ENCODE assay signal across 1 cellular context in the genomic region with DNA sequence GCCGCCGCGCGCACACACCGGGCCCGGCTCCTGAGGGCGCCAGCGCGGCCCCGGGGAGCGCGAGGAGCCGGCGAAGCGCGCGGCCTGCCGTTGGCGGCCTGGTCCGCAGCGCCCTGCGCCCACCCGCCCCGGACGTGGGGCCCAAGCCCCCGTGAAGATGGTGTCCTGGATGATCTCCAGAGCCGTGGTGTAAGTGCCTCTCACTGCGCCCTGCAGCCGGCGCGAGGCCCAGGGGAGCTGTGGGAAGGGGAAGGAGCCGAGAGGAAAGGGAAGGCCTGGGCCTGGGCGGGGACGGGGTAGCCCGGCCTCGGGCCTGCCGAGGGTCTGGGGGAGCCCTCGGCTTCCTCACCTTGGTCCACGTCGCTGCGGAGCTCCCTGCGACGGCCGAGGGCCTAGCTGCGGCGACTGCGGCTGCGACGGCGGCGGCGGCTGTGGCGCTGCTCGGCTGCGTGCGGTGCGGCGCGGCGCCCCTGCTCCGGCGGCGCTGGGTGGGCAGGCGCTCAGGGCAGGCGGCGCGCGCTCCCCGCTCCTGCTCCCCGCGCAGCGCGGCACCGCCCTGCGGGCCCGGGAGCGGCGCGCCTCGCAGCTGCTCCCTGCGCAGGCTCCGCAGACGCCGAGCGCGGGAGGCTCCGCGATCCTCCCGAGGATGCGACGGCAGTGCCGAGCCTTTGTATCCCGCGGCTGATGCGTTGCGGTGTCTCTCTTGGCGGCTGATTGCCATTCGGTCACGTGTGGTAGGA.
TF ChIP-seq lines count a peak whose summit lies in the region.

A gene with protein sequence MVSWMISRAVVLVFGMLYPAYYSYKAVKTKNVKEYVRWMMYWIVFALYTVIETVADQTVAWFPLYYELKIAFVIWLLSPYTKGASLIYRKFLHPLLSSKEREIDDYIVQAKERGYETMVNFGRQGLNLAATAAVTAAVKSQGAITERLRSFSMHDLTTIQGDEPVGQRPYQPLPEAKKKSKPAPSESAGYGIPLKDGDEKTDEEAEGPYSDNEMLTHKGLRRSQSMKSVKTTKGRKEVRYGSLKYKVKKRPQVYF (plus strand): TSS at position 13 of the 740 bp plus-strand sequence. CDS start 145 bp downstream, at position 158.

TF ChIP-seq in H1, 55 proteins besides CTCF, POLR2A, EP300 and RAD21 (continues in another document):
- TF ChIP-seq, protein P1, sequence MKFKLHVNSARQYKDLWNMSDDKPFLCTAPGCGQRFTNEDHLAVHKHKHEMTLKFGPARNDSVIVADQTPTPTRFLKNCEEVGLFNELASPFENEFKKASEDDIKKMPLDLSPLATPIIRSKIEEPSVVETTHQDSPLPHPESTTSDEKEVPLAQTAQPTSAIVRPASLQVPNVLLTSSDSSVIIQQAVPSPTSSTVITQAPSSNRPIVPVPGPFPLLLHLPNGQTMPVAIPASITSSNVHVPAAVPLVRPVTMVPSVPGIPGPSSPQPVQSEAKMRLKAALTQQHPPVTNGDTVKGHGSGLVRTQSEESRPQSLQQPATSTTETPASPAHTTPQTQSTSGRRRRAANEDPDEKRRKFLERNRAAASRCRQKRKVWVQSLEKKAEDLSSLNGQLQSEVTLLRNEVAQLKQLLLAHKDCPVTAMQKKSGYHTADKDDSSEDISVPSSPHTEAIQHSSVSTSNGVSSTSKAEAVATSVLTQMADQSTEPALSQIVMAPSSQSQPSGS (IDR thresholded peaks at IDR 0.05; ENCODE audit: low read length), result no peak
- TF ChIP-seq YY1 (IDR thresholded peaks at IDR 0.05; ENCODE audit: low read depth, low read length), result no peak
- TF ChIP-seq BCL11A (IDR thresholded peaks at IDR 0.05; ENCODE audit: low read depth in 2 of 2, low read length in 2 of 2), result no peak
- TF ChIP-seq TBP (IDR thresholded peaks at IDR 0.05; ENCODE audit: low read depth, low read length), result peak; percentile 70
- no peak for TF ChIP-seq SIRT6 (IDR thresholded peaks at IDR 0.05; ENCODE audit: low read length)
- peak; percentile 60 for TF ChIP-seq KDM4A (IDR thresholded peaks at IDR 0.05; ENCODE audit: low read depth, low read length, severe bottlenecking)
- TF ChIP-seq CEBPB (IDR thresholded peaks at IDR 0.05; ENCODE audit: low read depth, low read length), result no peak
- TF ChIP-seq TAF7 (optimal IDR thresholded peaks at IDR 0.05; ENCODE audit: borderline replicate concordance, low read depth, low read length), result peak; percentile 85
- TF ChIP-seq GTF2F1 (IDR thresholded peaks at IDR 0.05; ENCODE audit: borderline replicate concordance, low read depth, low read length), result no peak
- no peak for TF ChIP-seq KDM1A (IDR thresholded peaks at IDR 0.05; ENCODE audit: borderline replicate concordance, low read length)
- TF ChIP-seq TCF12 (IDR thresholded peaks at IDR 0.05; ENCODE audit: low read depth, low read length), result no peak
- TF ChIP-seq, protein P2, sequence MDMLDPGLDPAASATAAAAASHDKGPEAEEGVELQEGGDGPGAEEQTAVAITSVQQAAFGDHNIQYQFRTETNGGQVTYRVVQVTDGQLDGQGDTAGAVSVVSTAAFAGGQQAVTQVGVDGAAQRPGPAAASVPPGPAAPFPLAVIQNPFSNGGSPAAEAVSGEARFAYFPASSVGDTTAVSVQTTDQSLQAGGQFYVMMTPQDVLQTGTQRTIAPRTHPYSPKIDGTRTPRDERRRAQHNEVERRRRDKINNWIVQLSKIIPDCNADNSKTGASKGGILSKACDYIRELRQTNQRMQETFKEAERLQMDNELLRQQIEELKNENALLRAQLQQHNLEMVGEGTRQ (IDR thresholded peaks at IDR 0.05; ENCODE audit: low read length), result peak; percentile 73; the same call in 1 of the 2 replicates
- TF ChIP-seq, protein P3, sequence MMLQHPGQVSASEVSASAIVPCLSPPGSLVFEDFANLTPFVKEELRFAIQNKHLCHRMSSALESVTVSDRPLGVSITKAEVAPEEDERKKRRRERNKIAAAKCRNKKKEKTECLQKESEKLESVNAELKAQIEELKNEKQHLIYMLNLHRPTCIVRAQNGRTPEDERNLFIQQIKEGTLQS (IDR thresholded peaks at IDR 0.05; ENCODE audit: insufficient read depth, low read depth, low read length), result no peak
- TF ChIP-seq NANOG (IDR thresholded peaks at IDR 0.05; ENCODE audit: insufficient read depth, low read depth, low read length, poor library complexity, severe bottlenecking), result peak; percentile 13
- TF ChIP-seq SP4 (IDR thresholded peaks at IDR 0.05; ENCODE audit: low read length), result no peak
- TF ChIP-seq TEAD4 (IDR thresholded peaks at IDR 0.05; ENCODE audit: low read depth, low read length), result no peak
- no peak for TF ChIP-seq BACH1 (IDR thresholded peaks at IDR 0.05; ENCODE audit: low read length)
- TF ChIP-seq SP2 (IDR thresholded peaks at IDR 0.05; ENCODE audit: low read length), result no peak
- no peak for TF ChIP-seq CTBP2 (IDR thresholded peaks at IDR 0.05; ENCODE audit: borderline replicate concordance, insufficient read depth, insufficient read length, low read length)
- no peak for TF ChIP-seq CBX5 (IDR thresholded peaks at IDR 0.05; ENCODE audit: low read depth, low read length)
- TF ChIP-seq KDM5A (IDR thresholded peaks at IDR 0.05; ENCODE audit: low read length), result no peak
- TF ChIP-seq SIX5 (IDR thresholded peaks at IDR 0.05; ENCODE audit: low read depth, low read length), result no peak
- TF ChIP-seq RBBP5 (IDR thresholded peaks at IDR 0.05; ENCODE audit: borderline replicate concordance, low read depth, low read length), result peak; percentile 99
- 0 out of 2 replicates have a peak, but pooled peaks have one; percentile 24 for TF ChIP-seq SUZ12 (IDR thresholded peaks at IDR 0.05; ENCODE audit: low read length)
- no peak for TF ChIP-seq MAFK (IDR thresholded peaks at IDR 0.05; ENCODE audit: low read depth, low read length)
- no peak for TF ChIP-seq SRF (IDR thresholded peaks at IDR 0.05; ENCODE audit: low read depth, low read length)
- TF ChIP-seq JUN (IDR thresholded peaks at IDR 0.05; ENCODE audit: low read depth, low read length), result no peak
- TF ChIP-seq NRF1 (IDR thresholded peaks at IDR 0.05; ENCODE audit: low read depth, low read length), result peak; percentile 43
- peak; percentile 90 for TF ChIP-seq ASH2L (IDR thresholded peaks at IDR 0.05; ENCODE audit: low read length)
- TF ChIP-seq GABPA (IDR thresholded peaks at IDR 0.05; ENCODE audit: borderline replicate concordance, insufficient read depth, low read length), result no peak
- TF ChIP-seq, protein P4, sequence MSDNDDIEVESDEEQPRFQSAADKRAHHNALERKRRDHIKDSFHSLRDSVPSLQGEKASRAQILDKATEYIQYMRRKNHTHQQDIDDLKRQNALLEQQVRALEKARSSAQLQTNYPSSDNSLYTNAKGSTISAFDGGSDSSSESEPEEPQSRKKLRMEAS (IDR thresholded peaks at IDR 0.05), result peak; percentile 30; the same call in 1 of the 2 replicates
- no peak for TF ChIP-seq RFX5 (IDR thresholded peaks at IDR 0.05; ENCODE audit: borderline replicate concordance, low read depth, low read length)
- peak in 1 of 2 experiments; percentile 56; a peak in 1 of 4 replicates for TF ChIP-seq HDAC2 (IDR thresholded peaks at IDR 0.05; ENCODE audit: borderline replicate concordance in 1 of 2, low read depth in 2 of 2, low read length in 2 of 2)
- TF ChIP-seq POU5F1 (IDR thresholded peaks at IDR 0.05; ENCODE audit: low read depth, low read length), result no peak
- TF ChIP-seq EGR1 (IDR thresholded peaks at IDR 0.05; ENCODE audit: borderline replicate concordance, low read depth, low read length), result no peak
- no peak for TF ChIP-seq SP1 (IDR thresholded peaks at IDR 0.05; ENCODE audit: low read depth, low read length)
- 0 out of 4 replicates have a peak, but pooled peaks have one; percentile 11 to 46 for TF ChIP-seq SIN3A (conservative IDR thresholded peaks at IDR 0.05 in 1 of 2, IDR thresholded peaks at IDR 0.05 in 1 of 2; ENCODE audit: low read depth in 1 of 2, low read length in 2 of 2)
- no peak for TF ChIP-seq JUND (IDR thresholded peaks at IDR 0.05; ENCODE audit: low read length)
- TF ChIP-seq RNF2 (IDR thresholded peaks at IDR 0.05; ENCODE audit: borderline replicate concordance, low read depth, low read length, missing control alignments, poor library complexity, severe bottlenecking), result no peak
- TF ChIP-seq SAP30 (IDR thresholded peaks at IDR 0.05; ENCODE audit: insufficient read depth, insufficient replicate concordance, low read length), result no peak
- no peak for TF ChIP-seq BRCA1 (IDR thresholded peaks at IDR 0.05; ENCODE audit: low read depth, low read length)
- no peak for TF ChIP-seq ZNF274 (IDR thresholded peaks at IDR 0.05; ENCODE audit: borderline replicate concordance, extremely low read depth, low read length)
- TF ChIP-seq CREB1 (IDR thresholded peaks at IDR 0.05), result no peak
- TF ChIP-seq TAF1 (IDR thresholded peaks at IDR 0.05; ENCODE audit: low read depth, low read length), result peak; percentile 91
- no peak for TF ChIP-seq RXRA (IDR thresholded peaks at IDR 0.05; ENCODE audit: insufficient read depth, low read depth, low read length)
- no peak for TF ChIP-seq CBX8 (IDR thresholded peaks at IDR 0.05; ENCODE audit: borderline replicate concordance, low read depth, low read length)
- TF ChIP-seq EZH2 (IDR thresholded peaks at IDR 0.05; ENCODE audit: low read depth, low read length, severe bottlenecking), result no peak
- TF ChIP-seq, protein P5, sequence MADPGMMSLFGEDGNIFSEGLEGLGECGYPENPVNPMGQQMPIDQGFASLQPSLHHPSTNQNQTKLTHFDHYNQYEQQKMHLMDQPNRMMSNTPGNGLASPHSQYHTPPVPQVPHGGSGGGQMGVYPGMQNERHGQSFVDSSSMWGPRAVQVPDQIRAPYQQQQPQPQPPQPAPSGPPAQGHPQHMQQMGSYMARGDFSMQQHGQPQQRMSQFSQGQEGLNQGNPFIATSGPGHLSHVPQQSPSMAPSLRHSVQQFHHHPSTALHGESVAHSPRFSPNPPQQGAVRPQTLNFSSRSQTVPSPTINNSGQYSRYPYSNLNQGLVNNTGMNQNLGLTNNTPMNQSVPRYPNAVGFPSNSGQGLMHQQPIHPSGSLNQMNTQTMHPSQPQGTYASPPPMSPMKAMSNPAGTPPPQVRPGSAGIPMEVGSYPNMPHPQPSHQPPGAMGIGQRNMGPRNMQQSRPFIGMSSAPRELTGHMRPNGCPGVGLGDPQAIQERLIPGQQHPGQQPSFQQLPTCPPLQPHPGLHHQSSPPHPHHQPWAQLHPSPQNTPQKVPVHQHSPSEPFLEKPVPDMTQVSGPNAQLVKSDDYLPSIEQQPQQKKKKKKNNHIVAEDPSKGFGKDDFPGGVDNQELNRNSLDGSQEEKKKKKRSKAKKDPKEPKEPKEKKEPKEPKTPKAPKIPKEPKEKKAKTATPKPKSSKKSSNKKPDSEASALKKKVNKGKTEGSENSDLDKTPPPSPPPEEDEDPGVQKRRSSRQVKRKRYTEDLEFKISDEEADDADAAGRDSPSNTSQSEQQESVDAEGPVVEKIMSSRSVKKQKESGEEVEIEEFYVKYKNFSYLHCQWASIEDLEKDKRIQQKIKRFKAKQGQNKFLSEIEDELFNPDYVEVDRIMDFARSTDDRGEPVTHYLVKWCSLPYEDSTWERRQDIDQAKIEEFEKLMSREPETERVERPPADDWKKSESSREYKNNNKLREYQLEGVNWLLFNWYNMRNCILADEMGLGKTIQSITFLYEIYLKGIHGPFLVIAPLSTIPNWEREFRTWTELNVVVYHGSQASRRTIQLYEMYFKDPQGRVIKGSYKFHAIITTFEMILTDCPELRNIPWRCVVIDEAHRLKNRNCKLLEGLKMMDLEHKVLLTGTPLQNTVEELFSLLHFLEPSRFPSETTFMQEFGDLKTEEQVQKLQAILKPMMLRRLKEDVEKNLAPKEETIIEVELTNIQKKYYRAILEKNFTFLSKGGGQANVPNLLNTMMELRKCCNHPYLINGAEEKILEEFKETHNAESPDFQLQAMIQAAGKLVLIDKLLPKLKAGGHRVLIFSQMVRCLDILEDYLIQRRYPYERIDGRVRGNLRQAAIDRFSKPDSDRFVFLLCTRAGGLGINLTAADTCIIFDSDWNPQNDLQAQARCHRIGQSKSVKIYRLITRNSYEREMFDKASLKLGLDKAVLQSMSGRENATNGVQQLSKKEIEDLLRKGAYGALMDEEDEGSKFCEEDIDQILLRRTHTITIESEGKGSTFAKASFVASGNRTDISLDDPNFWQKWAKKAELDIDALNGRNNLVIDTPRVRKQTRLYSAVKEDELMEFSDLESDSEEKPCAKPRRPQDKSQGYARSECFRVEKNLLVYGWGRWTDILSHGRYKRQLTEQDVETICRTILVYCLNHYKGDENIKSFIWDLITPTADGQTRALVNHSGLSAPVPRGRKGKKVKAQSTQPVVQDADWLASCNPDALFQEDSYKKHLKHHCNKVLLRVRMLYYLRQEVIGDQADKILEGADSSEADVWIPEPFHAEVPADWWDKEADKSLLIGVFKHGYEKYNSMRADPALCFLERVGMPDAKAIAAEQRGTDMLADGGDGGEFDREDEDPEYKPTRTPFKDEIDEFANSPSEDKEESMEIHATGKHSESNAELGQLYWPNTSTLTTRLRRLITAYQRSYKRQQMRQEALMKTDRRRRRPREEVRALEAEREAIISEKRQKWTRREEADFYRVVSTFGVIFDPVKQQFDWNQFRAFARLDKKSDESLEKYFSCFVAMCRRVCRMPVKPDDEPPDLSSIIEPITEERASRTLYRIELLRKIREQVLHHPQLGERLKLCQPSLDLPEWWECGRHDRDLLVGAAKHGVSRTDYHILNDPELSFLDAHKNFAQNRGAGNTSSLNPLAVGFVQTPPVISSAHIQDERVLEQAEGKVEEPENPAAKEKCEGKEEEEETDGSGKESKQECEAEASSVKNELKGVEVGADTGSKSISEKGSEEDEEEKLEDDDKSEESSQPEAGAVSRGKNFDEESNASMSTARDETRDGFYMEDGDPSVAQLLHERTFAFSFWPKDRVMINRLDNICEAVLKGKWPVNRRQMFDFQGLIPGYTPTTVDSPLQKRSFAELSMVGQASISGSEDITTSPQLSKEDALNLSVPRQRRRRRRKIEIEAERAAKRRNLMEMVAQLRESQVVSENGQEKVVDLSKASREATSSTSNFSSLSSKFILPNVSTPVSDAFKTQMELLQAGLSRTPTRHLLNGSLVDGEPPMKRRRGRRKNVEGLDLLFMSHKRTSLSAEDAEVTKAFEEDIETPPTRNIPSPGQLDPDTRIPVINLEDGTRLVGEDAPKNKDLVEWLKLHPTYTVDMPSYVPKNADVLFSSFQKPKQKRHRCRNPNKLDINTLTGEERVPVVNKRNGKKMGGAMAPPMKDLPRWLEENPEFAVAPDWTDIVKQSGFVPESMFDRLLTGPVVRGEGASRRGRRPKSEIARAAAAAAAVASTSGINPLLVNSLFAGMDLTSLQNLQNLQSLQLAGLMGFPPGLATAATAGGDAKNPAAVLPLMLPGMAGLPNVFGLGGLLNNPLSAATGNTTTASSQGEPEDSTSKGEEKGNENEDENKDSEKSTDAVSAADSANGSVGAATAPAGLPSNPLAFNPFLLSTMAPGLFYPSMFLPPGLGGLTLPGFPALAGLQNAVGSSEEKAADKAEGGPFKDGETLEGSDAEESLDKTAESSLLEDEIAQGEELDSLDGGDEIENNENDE (IDR thresholded peaks at IDR 0.05; ENCODE audit: insufficient replicate concordance, low read length), result no peak
- no peak for TF ChIP-seq CHD1 (IDR thresholded peaks at IDR 0.05; ENCODE audit: low read depth, low read length)
- TF ChIP-seq HDAC6 (IDR thresholded peaks at IDR 0.05; ENCODE audit: low read depth, low read length), result no peak
- TF ChIP-seq POLR2AphosphoS5 (IDR thresholded peaks at IDR 0.05; ENCODE audit: low read depth, low read length), result peak; percentile 84
- peak; percentile 86 for TF ChIP-seq PHF8 (conservative IDR thresholded peaks at IDR 0.05; ENCODE audit: low read depth, low read length)
- TF ChIP-seq CHD2 (IDR thresholded peaks at IDR 0.05; ENCODE audit: low read length), result no peak
- TF ChIP-seq, protein P6, sequence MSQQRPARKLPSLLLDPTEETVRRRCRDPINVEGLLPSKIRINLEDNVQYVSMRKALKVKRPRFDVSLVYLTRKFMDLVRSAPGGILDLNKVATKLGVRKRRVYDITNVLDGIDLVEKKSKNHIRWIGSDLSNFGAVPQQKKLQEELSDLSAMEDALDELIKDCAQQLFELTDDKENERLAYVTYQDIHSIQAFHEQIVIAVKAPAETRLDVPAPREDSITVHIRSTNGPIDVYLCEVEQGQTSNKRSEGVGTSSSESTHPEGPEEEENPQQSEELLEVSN (IDR thresholded peaks at IDR 0.05), result peak; percentile 54; the same call in 1 of the 2 replicates
